ENCODE assay signal across 14 cellular contexts in the genomic region with DNA sequence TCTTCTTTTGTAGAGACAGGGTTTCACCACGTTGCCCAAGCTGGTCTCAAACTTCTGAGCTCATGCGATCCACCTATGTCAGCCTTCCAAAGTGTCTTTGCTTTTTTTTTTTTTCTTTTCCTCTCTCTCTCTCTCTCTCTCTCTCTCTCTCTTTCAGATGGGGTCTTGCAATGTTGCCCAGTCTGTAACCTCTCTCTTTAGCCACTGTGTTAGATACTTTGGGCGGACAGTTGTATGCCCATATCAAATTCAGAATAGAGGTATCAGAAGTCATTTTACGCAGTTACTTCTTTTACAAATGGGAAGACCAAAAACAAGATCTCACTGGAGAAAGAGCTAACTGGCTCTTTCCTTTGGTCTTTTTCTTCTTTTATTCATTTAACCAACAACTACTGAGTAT. TPM values are rescaled to one million over a fixed set of nuclear protein-coding genes. Genes with fewer than 3 reads are reported as not detected.
DNase-seq lines count a peak whose midpoint lies in the region; ATAC-seq and TF ChIP-seq lines count a peak whose summit lies in the region.
"Had no signal": no experiment of that assay in that cellular context is flagged by ENCODE, and none has a peak within 500 bp of the region (broad histone marks: within the 10 kb centered on the region; RNA-seq: fewer than 3 reads in every experiment).

No MANE protein-coding gene starts in this region.

- H3K9me3 Mint-ChIP-seq in MCF 10A (ENCODE audit: unreplicated experiment) (no peaks in the 10 kb centered on the region), nephron progenitor cell (no peaks in the 10 kb centered on the region), T-cell (no peaks in the 10 kb centered on the region)

- intact Hi-C loops in MCF 10A (cut with micrococcal nuclease), result no loop called here
- intact Hi-C loops in breast epithelium (cut with DNase I; ENCODE audit: low total_unique reads), result no loop called here
- intact Hi-C loops in uterus (cut with DNase I; ENCODE audit: low total_unique reads), result no loop called here

- POLR2A ChIA-PET in MCF 10A (lab: Yijun Ruan, JAX), result no interaction called here
- POLR2A ChIA-PET in T-cell (lab: Charles Lee), result interaction anchor here (0.6 to 0.7 kb wide), 2 partner anchors 20 to 685 kb away, joined by 3 to 4 read pairs; no protein-coding TSS in a partner anchor

- TF ChIP-seq POLR2A in breast epithelium (IDR thresholded peaks at IDR 0.05), result no peak
- no peak for TF ChIP-seq POLR2A in uterus (IDR thresholded peaks at IDR 0.05)

- H3K27me3 Mint-ChIP-seq in MCF 10A (ENCODE audit: insufficient read depth, unreplicated experiment), result no peaks in the 10 kb centered on the region
- peaks cover 9% of the 10 kb centered on the region for H3K27me3 Mint-ChIP-seq in nephron progenitor cell (ENCODE audit: low read depth, poor library complexity)
- H3K27me3 Mint-ChIP-seq in T-cell, result no peaks in the 10 kb centered on the region
- H3K27me3 Mint-ChIP-seq: naive thymus-derived CD4-positive, alpha-beta T cell had no signal

- H3K36me3 Mint-ChIP-seq in MCF 10A (ENCODE audit: insufficient read depth, unreplicated experiment) (peaks cover 13% of the 10 kb centered on the region), nephron progenitor cell (ENCODE audit: low read depth) (peaks cover 12% of the 10 kb centered on the region), T-cell (peaks cover 5% of the 10 kb centered on the region)

- H3K4me3 Mint-ChIP-seq in MCF 10A (ENCODE audit: unreplicated experiment), result no peak overlapping the region
- peak overlapping the region; percentile 11 for H3K4me3 Mint-ChIP-seq in nephron progenitor cell
- peak overlapping the region in 1 of 3 donors; percentile 28 for H3K4me3 Mint-ChIP-seq in T-cell

- H3K4me1 Mint-ChIP-seq in MCF 10A (ENCODE audit: insufficient read depth, unreplicated experiment) (peaks cover 32% of the 10 kb centered on the region), nephron progenitor cell (peaks cover 35% of the 10 kb centered on the region), T-cell (peaks cover 21 to 44% (median 24%) of the 10 kb centered on the region in 3 donors)

- no TSS peak for BruUV-seq in MCF 10A (replicated peaks; lab: Mats Ljungman, UMichigan)

- H3K4me3 ChIP-seq in breast epithelium, result no peak overlapping the region
- no peak overlapping the region for H3K4me3 ChIP-seq in coronary artery
- no peak overlapping the region for H3K4me3 ChIP-seq in uterus

- H3K36me3 ChIP-seq in breast epithelium (no peaks in the 10 kb centered on the region), uterus (no peaks in the 10 kb centered on the region)

- TF ChIP-seq CTCF in MCF 10A (IDR thresholded peaks at IDR 0.05; ENCODE audit: unreplicated experiment) (no peak), breast epithelium (IDR thresholded peaks at IDR 0.05) (no peak), coronary artery (IDR thresholded peaks at IDR 0.05) (no peak), nephron progenitor cell (IDR thresholded peaks at IDR 0.05) (no peak), uterus (IDR thresholded peaks at IDR 0.05) (no peak)

- H3K27ac ChIP-seq in breast epithelium (no peak overlapping the region), coronary artery (peak overlapping the region; percentile 64 to 66), uterus (peak overlapping the region; percentile 68 to 74)

- no peaks in the 10 kb centered on the region for H3K27me3 ChIP-seq in breast epithelium
- no peaks in the 10 kb centered on the region for H3K27me3 ChIP-seq in uterus
- H3K27me3 ChIP-seq: dorsolateral prefrontal cortex had no signal

- ATAC-seq in T-cell (replicated peaks in 1 of 4), result no peak

- peak overlapping the region; percentile 33 for H3K27ac Mint-ChIP-seq in MCF 10A (ENCODE audit: low read depth, unreplicated experiment)
- no peak overlapping the region for H3K27ac Mint-ChIP-seq in nephron progenitor cell
- no peak overlapping the region for H3K27ac Mint-ChIP-seq in T-cell

- H3K9me3 ChIP-seq in breast epithelium, result no peaks in the 10 kb centered on the region
- no peaks in the 10 kb centered on the region for H3K9me3 ChIP-seq in uterus

- CTCF ChIA-PET in MCF 10A (lab: Yijun Ruan, JAX) (interaction anchor here (0.6 to 1.1 kb wide), 2 partner anchors 11 to 77 kb away, joined by 3 to 9 read pairs; no protein-coding TSS in a partner anchor), T-cell (lab: Charles Lee) (interaction anchor here in 1 of 2 donors (0.7 kb wide), 1 partner anchor 31 kb away, joined by 4 read pairs; no protein-coding TSS in a partner anchor)

- H3K4me1 ChIP-seq in breast epithelium, result no peaks in the 10 kb centered on the region
- H3K4me1 ChIP-seq in uterus, result peaks cover 0 to 5% of the 10 kb centered on the region in 2 donors

- DNase-seq in MCF 10A (ENCODE audit: unreplicated experiment) (no peak), breast epithelium (ENCODE audit: low spot score in 2 of 2) (no peak), coronary artery (ENCODE audit: low spot score) (no peak), nephron progenitor cell (no peak), uterus (no peak), T-cell (no peak), NCI-H446 treated with DMSO at 0.1 percent for 48 hours (lab: John Stamatoyannopoulos, UW) (no peak), kidney tubule cell (ENCODE audit: low spot score) (no peak)
- DNase-seq: C1 segment of cervical spinal cord; dorsolateral prefrontal cortex; kidney; naive thymus-derived CD4-positive, alpha-beta T cell; SW 1271 had no signal

RNA-seq across cellular contexts. Expression of gene HEBP1, which starts 6.7 kb away (rescaled TPM):
- 30.8 and 31.2 TPM in 2 replicates for total RNA-seq in MCF 10A (2022)
- 10 to 100 TPM; 36.4 to 64.5 (median 39.7) TPM for total RNA-seq in breast epithelium
- total RNA-seq in uterus, result 10 to 100 TPM; 10.5 to 64.4 (median 40.9) TPM
- 10 to 100 TPM; 12.5 to 15.9 (median 15.0) TPM for total RNA-seq in T-cell

RNA-seq across cellular contexts. Expression of gene GPRC5D, which starts 41.4 kb away (rescaled TPM):
- not detected in 2 replicates for total RNA-seq in MCF 10A (2022)
- total RNA-seq in breast epithelium, result not detected
- not detected for total RNA-seq in uterus
- total RNA-seq in T-cell, result not detected
- total RNA-seq: frontal cortex had no signal

RNA-seq across cellular contexts. Expression of gene FAM234B, which starts 50.8 kb away (rescaled TPM):
- total RNA-seq in MCF 10A (2022) (5.4 and 5.7 TPM in 2 replicates), breast epithelium (10 to 100 TPM in 2 of 3 donors, 1 to 10 TPM in 1; 4.6 to 21.4 (median 16.4) TPM), uterus (1 to 10 TPM; 2.4 to 8.3 (median 4.6) TPM), T-cell (1 to 10 TPM; 4.3 to 5.8 (median 4.6) TPM)

Comparison
In these comparisons a context has a peak if more than half of its experiments do, and no peak if none do; other contexts are left out.
1. H3K27ac ChIP-seq: peak in coronary artery (2 of 2) and uterus (2 of 2); none in breast epithelium (0 of 2).